8 cellular contexts compared by ENCODE assay signal in genomic region chr7:4745265-4745919, GRCh38. TPM values are rescaled to one million over a fixed set of nuclear protein-coding genes. Genes with fewer than 3 reads are reported as not detected.
DNase-seq lines count a peak whose midpoint lies in the region; ATAC-seq and TF ChIP-seq lines count a peak whose summit lies in the region.

No MANE protein-coding gene starts in this region.

- H3K4me2 ChIP-seq in DND-41 (ENCODE audit: insufficient read depth, low read length): peak overlapping the region; percentile 77

- H3K36me3 ChIP-seq in DND-41 (ENCODE audit: insufficient read depth, low read length) (peaks cover 59% of the 10 kb centered on the region), iPS-20b (ENCODE audit: insufficient read depth, low read depth, low read length) (peaks cover 11% of the 10 kb centered on the region), testis (ENCODE audit: low read depth, missing control alignments) (no peaks in the 10 kb centered on the region)

- H3K9me3 ChIP-seq in DND-41 (ENCODE audit: insufficient read depth, low read length, severe bottlenecking) (no peaks in the 10 kb centered on the region), iPS-20b (ENCODE audit: insufficient read depth, low read depth, low read length) (no peaks in the 10 kb centered on the region), testis (no peaks in the 10 kb centered on the region)

- 28% methylated on average over 18 of the region's 18 CpGs for WGBS in testis, 2 donors

- peak overlapping the region; percentile 60 for H3K9ac ChIP-seq in DND-41 (ENCODE audit: low read depth, low read length)
- peak overlapping the region; percentile 73; the same call in 1 of the 2 replicates for H3K9ac ChIP-seq in iPS-20b (ENCODE audit: low read depth, low read length)

- H3K27me3 ChIP-seq in DND-41 (ENCODE audit: insufficient read depth, low read length, poor library complexity): no peaks in the 10 kb centered on the region
- peaks cover 47% of the 10 kb centered on the region for H3K27me3 ChIP-seq in iPS-20b (ENCODE audit: insufficient read depth, low read length)
- H3K27me3 ChIP-seq in testis: no peaks in the 10 kb centered on the region

- H3K79me2 ChIP-seq in DND-41 (ENCODE audit: insufficient read depth, low read length): peaks cover 73% of the 10 kb centered on the region

- no peak for TF ChIP-seq CTCF in DND-41 (IDR thresholded peaks at IDR 0.05; ENCODE audit: borderline replicate concordance, extremely low read depth, low read length, poor library complexity, severe bottlenecking)
- no peak for TF ChIP-seq CTCF in VCaP (conservative IDR thresholded peaks at IDR 0.05)
- TF ChIP-seq CTCF in testis (IDR thresholded peaks at IDR 0.05): no peak

- no peak for TF ChIP-seq POLR2A in testis (IDR thresholded peaks at IDR 0.05)

- H3K4me3 ChIP-seq in DND-41 (ENCODE audit: low read depth in 1 of 2, low read length in 2 of 2) (peak overlapping the region; percentile 26 to 55; a peak in 3 of 4 replicates), iPS-20b (ENCODE audit: low read length) (peak overlapping the region; percentile 64; the same call in 1 of the 2 replicates), testis (no peak overlapping the region)

- H2AFZ ChIP-seq in DND-41 (ENCODE audit: low read depth, low read length): peak overlapping the region; percentile 21; the same call in 1 of the 2 replicates

- ATAC-seq in DND-41 (ENCODE audit: insufficient read depth, low read depth) (peak; percentile 41; the same call in 2 of the 3 replicates), HG02678 (IDR thresholded peaks at IDR 0.05; ENCODE audit: unreplicated experiment) (peak; percentile 22)

- intact Hi-C loops in testis (cut with DNase I; ENCODE audit: low total_unique reads): loop anchor here (10.0 kb wide), 1 partner anchor 61 kb away; the partner anchor contains the start of gene FOXK1

- H3K4me1 ChIP-seq in DND-41 (ENCODE audit: insufficient read depth, low read length) (peaks cover 52% of the 10 kb centered on the region), iPS-20b (ENCODE audit: insufficient read depth, low read length) (peaks cover 16% of the 10 kb centered on the region), testis (peaks cover 35% of the 10 kb centered on the region)

- H4K20me1 ChIP-seq in DND-41 (ENCODE audit: insufficient read depth, low read length): peaks cover 42% of the 10 kb centered on the region

- peak; percentile 6 for DNase-seq in DND-41
- no peak for DNase-seq in testis
- no peak for DNase-seq in HuH-7 (ENCODE audit: low spot score)
- DNase-seq in activated gamma-delta T cell treated with Interleukin-2 at 50 U/mL for 16 hours: no peak
- no peak for DNase-seq in HuH-7.5 (ENCODE audit: low spot score)

- H3K27ac ChIP-seq in DND-41 (ENCODE audit: low read length) (peak overlapping the region; percentile 89), VCaP (peak overlapping the region; percentile 71), iPS-20b (ENCODE audit: low read length) (no peak overlapping the region), testis (peak overlapping the region; percentile 72 to 89)

RNA-seq across cellular contexts. Expression of gene AP5Z1, which starts 30.0 kb away (rescaled TPM):
- 10 to 100 TPM; 47.6 to 59.1 TPM for total RNA-seq in testis
- 30.0 TPM for polyA plus RNA-seq in testis (ENCODE audit: insufficient read depth, low read depth, low replicate concordance)

Comparison
In these comparisons a context has a peak if more than half of its experiments do, and no peak if none do; other contexts are left out.
1. H3K4me3 ChIP-seq: peak in DND-41 (2 of 2) and iPS-20b (single experiment); none in testis (0 of 2).